Comparison of ENCODE assay signal across 8 cellular contexts in genomic region chr2:195466427-195466826, GRCh38.
"Had no signal": no experiment of that assay in that cellular context is flagged by ENCODE, and none has a peak within 500 bp of the region (broad histone marks: within the 10 kb centered on the region; RNA-seq: fewer than 3 reads in every experiment).

No MANE protein-coding gene starts in this region.

- H3K4me2 ChIP-seq: KMS-11 had no signal

- FAIRE-seq: HepG2, HTR-8/SVneo had no signal

- H3K9ac ChIP-seq: KMS-11 had no signal

- DNase-seq: IMR-90, Karpas-422, KBM-7, KG1 had no signal

- ATAC-seq: HepG2 had no signal

- H3K27ac ChIP-seq: HL-60, KMS-11 had no signal
